ENCODE assay signal across 8 cellular contexts in genomic region chr11:61828379-61828628, GRCh38. TPM values are rescaled to one million over a fixed set of nuclear protein-coding genes. Genes with fewer than 3 reads are reported as not detected.
A peak's percentile ranks its signal among the peaks of the same experiment; 100 is the strongest.
DNase-seq lines count a peak whose midpoint lies in the region; FAIRE-seq and TF ChIP-seq lines count a peak whose summit lies in the region.

No MANE protein-coding gene starts in this region.

- H3K36me3 ChIP-seq in CD4-positive, alpha-beta memory T cell (ENCODE audit: insufficient read depth, low read length): no peaks in the 10 kb centered on the region
- H3K36me3 ChIP-seq in HUES6 (ENCODE audit: control insufficient read depth, insufficient read depth, low read length) (peaks cover 18% of the 10 kb centered on the region; the same call in 1 of the 2 replicates), duodenal mucosa (ENCODE audit: control insufficient read depth in 1 of 2, insufficient read depth in 2 of 2, low read length in 2 of 2) (no peaks in the 10 kb centered on the region)

- H3K27ac ChIP-seq in CD4-positive, alpha-beta memory T cell (ENCODE audit: low read depth, low read length): peak overlapping the region; percentile 18
- H3K27ac ChIP-seq in HUES6 (ENCODE audit: low read depth, low read length) (peak overlapping the region; percentile 85), duodenal mucosa (ENCODE audit: low read depth, low read length) (peak overlapping the region; percentile 71)

- CTCF ChIA-PET in CD4-positive, alpha-beta memory T cell (lab: Charles Lee; ENCODE audit: partially characterized antibody): interaction anchor here (1.0 to 2.2 kb wide), 6 partner anchors 8 to 254 kb away, joined by 3 to 9 read pairs (median 4); partner anchors contain the start of gene FADS1

- peak overlapping the region; percentile 23 to 49 for H3K4me3 ChIP-seq in CD4-positive, alpha-beta memory T cell (ENCODE audit: low read length in 2 of 2)
- H3K4me3 ChIP-seq in HUES6 (ENCODE audit: low read depth, low read length): peak overlapping the region; percentile 99
- peak overlapping the region; percentile 71 to 90 for H3K4me3 ChIP-seq in duodenal mucosa (ENCODE audit: low read depth in 1 of 2, low read length in 2 of 2)

- peak overlapping the region; percentile 80 to 89 (median 85) for H3K4me3 Mint-ChIP-seq in CD4-positive, alpha-beta memory T cell
- H3K4me3 Mint-ChIP-seq in neural crest cell: peak overlapping the region; percentile 89

- no peak for DNase-seq in CD4-positive, alpha-beta memory T cell
- DNase-seq in neural crest cell (ENCODE audit: low read depth, low spot score) (no peak), hypothalamus (lab: John Stamatoyannopoulos, UW) (no peak), GM19240 (ENCODE audit: insufficient read length, low spot score) (no peak), frontal cortex (ENCODE audit: low spot score in 2 of 2) (no peak), inferior parietal cortex (ENCODE audit: extremely low spot score) (no peak)

- no peaks in the 10 kb centered on the region for H3K36me3 Mint-ChIP-seq in CD4-positive, alpha-beta memory T cell
- peaks cover 9% of the 10 kb centered on the region for H3K36me3 Mint-ChIP-seq in neural crest cell (ENCODE audit: low read depth)

- peaks cover 4 to 29% (median 16%) of the 10 kb centered on the region in 4 donors for H3K4me1 Mint-ChIP-seq in CD4-positive, alpha-beta memory T cell
- H3K4me1 Mint-ChIP-seq in neural crest cell: peaks cover 61% of the 10 kb centered on the region

- FAIRE-seq in frontal cortex (lab: Jason Lieb, UNC): no peak

- peak overlapping the region; percentile 98 for H3K9ac ChIP-seq in HUES6 (ENCODE audit: low read length)
- H3K9ac ChIP-seq in duodenal mucosa (ENCODE audit: low read depth in 1 of 2, low read length in 2 of 2): peak overlapping the region; percentile 40 to 84

- H3K27me3 ChIP-seq in CD4-positive, alpha-beta memory T cell (ENCODE audit: insufficient read depth, low read length): peaks cover 3% of the 10 kb centered on the region
- H3K27me3 ChIP-seq in HUES6 (ENCODE audit: control insufficient read depth, insufficient read depth, low read length) (no peaks in the 10 kb centered on the region), duodenal mucosa (ENCODE audit: control insufficient read depth in 1 of 2, insufficient read depth in 2 of 2, low read length in 2 of 2) (peaks cover 0 to 13% of the 10 kb centered on the region in 2 donors)

- intact Hi-C loops in CD4-positive, alpha-beta memory T cell (cut with micrococcal nuclease): no loop called here

- peaks cover 20% of the 10 kb centered on the region for H3K4me1 ChIP-seq in CD4-positive, alpha-beta memory T cell (ENCODE audit: insufficient read depth, low read length)
- H3K4me1 ChIP-seq in HUES6 (ENCODE audit: control insufficient read depth, insufficient read depth, low read length): peaks cover 47% of the 10 kb centered on the region
- H3K4me1 ChIP-seq in duodenal mucosa (ENCODE audit: control insufficient read depth in 1 of 2, insufficient read depth in 2 of 2, low read length in 2 of 2): peaks cover 17 to 51% of the 10 kb centered on the region in 2 donors

- POLR2A ChIA-PET in CD4-positive, alpha-beta memory T cell (lab: Charles Lee; ENCODE audit: partially characterized antibody): interaction anchor here (1.1 to 2.8 kb wide), 3 partner anchors 12 to 36 kb away, joined by 3 to 19 read pairs (median 3); partner anchors contain the start of genes FADS1, FEN1 and TMEM258

- no peaks in the 10 kb centered on the region for H3K9me3 ChIP-seq in CD4-positive, alpha-beta memory T cell (ENCODE audit: control insufficient read depth in 1 of 2, low read length in 2 of 2)
- H3K9me3 ChIP-seq in HUES6 (ENCODE audit: control insufficient read depth, insufficient read depth, low read depth, low read length): no peaks in the 10 kb centered on the region
- no peaks in the 10 kb centered on the region for H3K9me3 ChIP-seq in duodenal mucosa (ENCODE audit: control insufficient read depth in 1 of 2, low read length in 2 of 2)

- H3K9me3 Mint-ChIP-seq in CD4-positive, alpha-beta memory T cell: no peaks in the 10 kb centered on the region
- H3K9me3 Mint-ChIP-seq in neural crest cell: no peaks in the 10 kb centered on the region

- peak overlapping the region in 4 of 7 donors; percentile 46 to 93 (median 58) for H3K27ac Mint-ChIP-seq in CD4-positive, alpha-beta memory T cell
- peak overlapping the region; percentile 99 for H3K27ac Mint-ChIP-seq in neural crest cell (ENCODE audit: unreplicated experiment)

- TF ChIP-seq CTCF in neural crest cell (conservative IDR thresholded peaks at IDR 0.05): no peak

- peaks cover 13 to 22% of the 10 kb centered on the region in 2 donors for H3K27me3 Mint-ChIP-seq in CD4-positive, alpha-beta memory T cell
- peaks cover 4% of the 10 kb centered on the region for H3K27me3 Mint-ChIP-seq in neural crest cell (ENCODE audit: low read depth)

RNA-seq across cellular contexts. Expression of gene FADS2, which starts 0.2 kb away (rescaled TPM):
- total RNA-seq in CD4-positive, alpha-beta memory T cell: under 1 TPM; 0.22 to 0.73 TPM
- polyA plus RNA-seq in CD4-positive, alpha-beta memory T cell: under 1 TPM; 0.06 to 0.94 TPM
- total RNA-seq in neural crest cell (939 and 976 TPM in 2 replicates), frontal cortex (121 TPM)

RNA-seq across cellular contexts. Expression of gene FADS1, which starts 11.5 kb away (rescaled TPM):
- 1 to 10 TPM; 1.7 to 2.2 TPM for total RNA-seq in CD4-positive, alpha-beta memory T cell
- polyA plus RNA-seq in CD4-positive, alpha-beta memory T cell: under 1 TPM; 0.70 to 0.72 TPM
- total RNA-seq in neural crest cell (245 and 248 TPM in 2 replicates), frontal cortex (81.9 TPM)

RNA-seq across cellular contexts. Expression of gene FEN1, which starts 35.6 kb away (rescaled TPM):
- total RNA-seq in CD4-positive, alpha-beta memory T cell: 1 to 10 TPM; 7.4 to 8.0 TPM
- 10 to 100 TPM; 12.7 to 15.4 TPM for polyA plus RNA-seq in CD4-positive, alpha-beta memory T cell
- 99.6 TPM in 2 replicates for total RNA-seq in neural crest cell
- total RNA-seq in frontal cortex: 15.9 TPM

RNA-seq across cellular contexts. Expression of gene TMEM258, which starts 35.9 kb away (rescaled TPM):
- total RNA-seq in CD4-positive, alpha-beta memory T cell: 100 to 1,000 TPM; 113 to 117 TPM
- 100 to 1,000 TPM; 186 to 276 TPM for polyA plus RNA-seq in CD4-positive, alpha-beta memory T cell
- total RNA-seq in neural crest cell (162 and 174 TPM in 2 replicates), frontal cortex (62.4 TPM)

Comparison
In these comparisons a context has a peak if more than half of its experiments do, and no peak if none do; other contexts are left out.
1. H3K27ac ChIP-seq: peak in every context shown above with its lines; median percentile 85 in HUES6; 71 in duodenal mucosa; 18 in CD4-positive, alpha-beta memory T cell.
2. H3K4me3 ChIP-seq: peak in every context shown above with its lines; median percentile 99 in HUES6; 80 in duodenal mucosa; 36 in CD4-positive, alpha-beta memory T cell.
3. RNA of gene FADS2, which starts 0.2 kb away (total RNA-seq): 939 to 976 TPM in neural crest cell and 121 TPM in frontal cortex (single experiment); 0.22 to 0.73 TPM in CD4-positive, alpha-beta memory T cell; every median in the first group is over 10 times any median in the second.
4. RNA of gene FADS1, which starts 11.5 kb away (total RNA-seq): 245 to 248 TPM in neural crest cell and 81.9 TPM in frontal cortex (single experiment); 1.7 to 2.2 TPM in CD4-positive, alpha-beta memory T cell; every median in the first group is over 10 times any median in the second.